Comparison of ENCODE assay signal across 1 cellular context in genomic region chr12:123365141-123365917, GRCh38.
TF ChIP-seq lines count a peak whose summit lies in the region.

No MANE protein-coding gene starts in this region.

TF ChIP-seq in HepG2, 621 proteins besides CTCF, POLR2A, EP300 and RAD21 (continued from another document and continues in another):
- no peak for TF ChIP-seq TRIM22 (IDR thresholded peaks at IDR 0.05)
- TF ChIP-seq SP2 (CRISPR knock-in tag; IDR thresholded peaks at IDR 0.05): peak; percentile 3; the same call in 1 of the 2 replicates
- TF ChIP-seq MEF2D (CRISPR knock-in tag; IDR thresholded peaks at IDR 0.05): peak; percentile 85
- no peak for TF ChIP-seq TAF15 (IDR thresholded peaks at IDR 0.05; ENCODE audit: low read depth, low read length, poor library complexity, severe bottlenecking)
- no peak for TF ChIP-seq ZBTB7A (CRISPR knock-in tag; IDR thresholded peaks at IDR 0.05)
- no peak for TF ChIP-seq ZNF747 (CRISPR knock-in tag; IDR thresholded peaks at IDR 0.05; ENCODE audit: borderline replicate concordance)
- no peak for TF ChIP-seq ZNF281 (CRISPR knock-in tag; IDR thresholded peaks at IDR 0.05; ENCODE audit: borderline replicate concordance)
- no peak for TF ChIP-seq ZNF20 (CRISPR knock-in tag; IDR thresholded peaks at IDR 0.05)
- TF ChIP-seq CREB3 (CRISPR knock-in tag; IDR thresholded peaks at IDR 0.05): 0 out of 2 replicates have a peak, but pooled peaks have one; percentile 29
- peak; percentile 82 for TF ChIP-seq HNRNPLL (IDR thresholded peaks at IDR 0.05; ENCODE audit: low read depth, low read length, poor library complexity, severe bottlenecking)
- peak; percentile 76 for TF ChIP-seq ARID4A (CRISPR knock-in tag; IDR thresholded peaks at IDR 0.05; ENCODE audit: borderline replicate concordance)
- TF ChIP-seq ARID5B (CRISPR knock-in tag; IDR thresholded peaks at IDR 0.05): peak; percentile 22; the same call in 1 of the 2 replicates
- peak; percentile 55; the same call in 1 of the 2 replicates for TF ChIP-seq ARID3A (IDR thresholded peaks at IDR 0.05; ENCODE audit: low read depth, low read length)
- TF ChIP-seq ZBTB46 (CRISPR knock-in tag; IDR thresholded peaks at IDR 0.05; ENCODE audit: borderline replicate concordance): no peak
- TF ChIP-seq TP53 (CRISPR knock-in tag; conservative IDR thresholded peaks at IDR 0.05): peak; percentile 73; the same call in 1 of the 2 replicates
- no peak for TF ChIP-seq GATA4 (IDR thresholded peaks at IDR 0.05; ENCODE audit: borderline replicate concordance, low read depth)
- no peak for TF ChIP-seq ZNF839 (CRISPR knock-in tag; IDR thresholded peaks at IDR 0.05; ENCODE audit: borderline replicate concordance)
- 0 out of 2 replicates have a peak, but pooled peaks have one; percentile 61 for TF ChIP-seq ZNF773 (CRISPR knock-in tag; IDR thresholded peaks at IDR 0.05; ENCODE audit: borderline replicate concordance)
- no peak for TF ChIP-seq ZBTB40 (IDR thresholded peaks at IDR 0.05)
- no peak for TF ChIP-seq ZBTB40 (CRISPR knock-in tag; IDR thresholded peaks at IDR 0.05)
